ENCODE assay signal across 8 cellular contexts in the genomic region with DNA sequence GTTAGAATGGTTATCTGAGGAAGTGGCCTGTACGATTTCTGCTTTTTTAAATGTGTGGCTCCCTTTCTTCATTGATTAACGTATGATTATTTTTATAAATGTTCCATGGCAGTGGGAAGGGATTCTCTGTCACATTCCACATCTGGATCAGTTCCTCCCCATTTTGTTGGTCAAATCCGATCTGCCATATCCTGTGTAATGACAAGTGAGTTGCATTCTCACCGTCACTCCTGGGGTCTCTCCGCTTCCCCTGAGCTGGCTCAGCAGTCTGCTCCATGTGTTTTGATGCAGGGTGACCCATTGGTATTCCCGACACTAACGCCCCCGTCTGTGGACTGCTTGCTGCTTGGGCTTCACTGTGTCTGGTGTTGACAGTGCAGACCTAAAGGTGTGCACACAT. TPM values are rescaled to one million over a fixed set of nuclear protein-coding genes. Genes with fewer than 3 reads are reported as not detected.
DNase-seq lines count a peak whose midpoint lies in the region; ATAC-seq, FAIRE-seq and TF ChIP-seq lines count a peak whose summit lies in the region.

No MANE protein-coding gene starts in this region.

- H3K36me3 Mint-ChIP-seq in HFFc6 (ENCODE audit: low read depth), result peaks cover 78% of the 10 kb centered on the region

- no peak overlapping the region for H3K18ac ChIP-seq in mesendoderm (ENCODE audit: low read length)

- CTCF ChIA-PET in A549 (lab: Yijun Ruan, JAX), result interaction anchor here (1.1 to 5.4 kb wide), 3 partner anchors 26 to 67 kb away, joined by 3 to 36 read pairs (median 18); no protein-coding TSS in a partner anchor

- no peak overlapping the region for H2BK5ac ChIP-seq in mesendoderm (ENCODE audit: low read length)

- H3K4me3 ChIP-seq in A549 (no peak overlapping the region), mesendoderm (ENCODE audit: low read length) (no peak overlapping the region)

- peak overlapping the region; percentile 3 for H3K23ac ChIP-seq in mesendoderm (ENCODE audit: low read length)

- TF ChIP-seq CTCF in A549 (IDR thresholded peaks at IDR 0.05) (no peak), HFFc6 (IDR thresholded peaks at IDR 0.05) (no peak)

- no peak overlapping the region for H3K56ac ChIP-seq in mesendoderm (ENCODE audit: low read length)

- H3K27me3 Mint-ChIP-seq in HFFc6 (ENCODE audit: insufficient read depth), result peaks cover 99% of the 10 kb centered on the region

- H3K36me3 ChIP-seq in mesendoderm (ENCODE audit: control insufficient read depth, insufficient read depth, low read length), result no peaks in the 10 kb centered on the region

- no peak for ATAC-seq in A549
- ATAC-seq in HG02973 (IDR thresholded peaks at IDR 0.05; ENCODE audit: unreplicated experiment), result no peak
- no peak for ATAC-seq in GM19452 (IDR thresholded peaks at IDR 0.05; ENCODE audit: unreplicated experiment)
- ATAC-seq in GM18498 (IDR thresholded peaks at IDR 0.05; ENCODE audit: unreplicated experiment), result no peak

- TF ChIP-seq EP300 in A549 (IDR thresholded peaks at IDR 0.05), result no peak

- H3K4me2 ChIP-seq in A549 (0 out of 3 replicates have a peak overlapping the region, but pooled peaks have one; percentile 1), mesendoderm (ENCODE audit: low read length) (no peak overlapping the region)

- H3K27ac ChIP-seq in A549 (peak overlapping the region in 1 of 2 experiments; percentile 81; a peak in 3 of 6 replicates), mesendoderm (ENCODE audit: low read depth, low read length) (no peak overlapping the region)

- H3K4me3 Mint-ChIP-seq in HFFc6, result peak overlapping the region; percentile 82

- no peak overlapping the region for H4K8ac ChIP-seq in mesendoderm (ENCODE audit: low read depth, low read length)

- H3K4me1 Mint-ChIP-seq in HFFc6 (ENCODE audit: low read depth), result peaks cover 83% of the 10 kb centered on the region

- peak overlapping the region; percentile 84 for H3K27ac Mint-ChIP-seq in HFFc6

- DNase-seq in A549 (ENCODE audit: low read depth in 1 of 2, low spot score in 1 of 2) (peak in 1 of 2 experiments; percentile 37), HFFc6 (peak; percentile 36), astrocyte of the hippocampus (ENCODE audit: low read depth, low spot score) (peak; percentile 41), mesendoderm (no peak), nucleus accumbens (lab: John Stamatoyannopoulos, UW) (no peak)

- H4K5ac ChIP-seq in mesendoderm (ENCODE audit: low read length), result no peak overlapping the region

- H3K4me1 ChIP-seq in A549 (peaks cover 94% of the 10 kb centered on the region), mesendoderm (ENCODE audit: control insufficient read depth, low read depth, low read length) (no peaks in the 10 kb centered on the region)

- POLR2A ChIA-PET in A549 (lab: Yijun Ruan, JAX), result interaction anchor here (0.9 to 6.9 kb wide), 3 partner anchors 55 to 65 kb away, joined by 3 to 68 read pairs (median 58); a partner anchor contains a TSS

- peaks cover 85% of the 10 kb centered on the region for H3K9me3 Mint-ChIP-seq in HFFc6

- no peak overlapping the region for H3K4ac ChIP-seq in mesendoderm (ENCODE audit: low read depth, low read length)

- no peaks in the 10 kb centered on the region for H3K9me3 ChIP-seq in A549

- FAIRE-seq in A549 (lab: Jason Lieb, UNC), result no peak

- no peak for TF ChIP-seq POLR2A in A549 (IDR thresholded peaks at IDR 0.05; ENCODE audit: low read length)

- H3K27me3 ChIP-seq in mesendoderm (ENCODE audit: insufficient read depth, low read length, poor library complexity), result no peaks in the 10 kb centered on the region

- no peaks in the 10 kb centered on the region for H3K79me2 ChIP-seq in mesendoderm (ENCODE audit: control insufficient read depth, insufficient read depth, low read length)

- H3K79me1 ChIP-seq in mesendoderm (ENCODE audit: low read length), result no peaks in the 10 kb centered on the region

- H2BK15ac ChIP-seq in mesendoderm (replicated peaks; ENCODE audit: low read depth), result no peak overlapping the region

- TF ChIP-seq RAD21 in A549 (conservative IDR thresholded peaks at IDR 0.05 in 1 of 2, IDR thresholded peaks at IDR 0.05 in 1 of 2), result no peak

- 77% methylated on average over 8 of the region's 8 CpGs for WGBS in A549 (ENCODE audit: missing lambda C conversion rate)
- no CpG with 5 or more reads among the region's 8 CpGs for WGBS in mesendoderm (ENCODE audit: extremely low coverage, insufficient coverage, low lambda C conversion rate)

- no peak overlapping the region for H2BK120ac ChIP-seq in mesendoderm (ENCODE audit: low read depth, low read length)

- no peak overlapping the region for H2AK5ac ChIP-seq in mesendoderm (ENCODE audit: low read length)

- no peak overlapping the region for H3K9ac ChIP-seq in mesendoderm (ENCODE audit: low read length)

TF ChIP-seq in A549, 52 proteins besides CTCF, POLR2A, EP300 and RAD21:
- TF ChIP-seq JUN (IDR thresholded peaks at IDR 0.05), result 0 out of 5 replicates have a peak, but pooled peaks of 1 of the 2 experiments have one; percentile 6
- no peak for TF ChIP-seq ZSCAN20 (CRISPR knock-in tag; IDR thresholded peaks at IDR 0.05)

RNA-seq across cellular contexts. Expression of a gene that starts 20.4 kb away (rescaled TPM):
- polyA plus RNA-seq in A549 (2011; rRNA removed) (181 and 314 TPM in 2 replicates), A549 (2017; fragmentation: RNase III; extraction: RNeasy Plus Mini Kit Qiagen cat#74134 plus additional on column Dnase treatment) (1,009 to 1,407 TPM (median 1,223 TPM) in 3 replicates)
- 137 and 155 TPM in 2 replicates for polyA plus RNA-seq in A549 (2012; cell fraction: cytosol; rRNA removed)
- 406 and 691 TPM in 2 replicates for polyA plus RNA-seq in A549 (2012; cell fraction: nucleus; rRNA removed)
- polyA minus RNA-seq in A549 (2011; rRNA and poly(A)+ RNA removed), result 160 and 161 TPM in 2 replicates
- 100 to 1,000 TPM; 185 to 250 (median 213) TPM for total RNA-seq in HFFc6 (2021; fragmentation: NEBNext Ultra II Directional; extraction: Animal tissue kit (Norgen Biotek cat#: 25700))
- polyA plus RNA-seq in mesendoderm (2013, experiment 1 of 2), result 3.7 TPM
- 4.5 TPM for polyA plus RNA-seq in mesendoderm (2013, experiment 2 of 2)

RNA-seq across cellular contexts. Expression of a gene that starts 55.9 kb away (rescaled TPM):
- polyA plus RNA-seq in A549 (2011; rRNA removed) (1,041 and 1,340 TPM in 2 replicates), A549 (2017; fragmentation: RNase III; extraction: RNeasy Plus Mini Kit Qiagen cat#74134 plus additional on column Dnase treatment) (167 to 203 TPM (median 188 TPM) in 3 replicates)
- 24.8 and 29.0 TPM in 2 replicates for polyA plus RNA-seq in A549 (2012; cell fraction: cytosol; rRNA removed)
- polyA plus RNA-seq in A549 (2012; cell fraction: nucleus; rRNA removed), result 215 and 608 TPM in 2 replicates
- polyA minus RNA-seq in A549 (2011; rRNA and poly(A)+ RNA removed), result 10,326 and 11,734 TPM in 2 replicates
- total RNA-seq in HFFc6 (2021; fragmentation: NEBNext Ultra II Directional; extraction: Animal tissue kit (Norgen Biotek cat#: 25700)), result 1,000 to 10,000 TPM; 3,136 to 4,087 (median 3,570) TPM
- 112 TPM for polyA plus RNA-seq in mesendoderm (2013, experiment 1 of 2)
- 116 TPM for polyA plus RNA-seq in mesendoderm (2013, experiment 2 of 2)

RNA-seq across cellular contexts. Expression of a gene that starts 56.5 kb away (rescaled TPM):
- polyA plus RNA-seq in A549 (2011; rRNA removed), result 12.2 and 12.9 TPM in 2 replicates
- 30.5 and 36.6 TPM in 2 replicates for polyA plus RNA-seq in A549 (2012; cell fraction: cytosol; rRNA removed)
- polyA plus RNA-seq in A549 (2012; cell fraction: nucleus; rRNA removed), result 46.7 and 62.2 TPM in 2 replicates
- 16.5 to 20.0 TPM (median 17.4 TPM) in 3 replicates for polyA plus RNA-seq in A549 (2017; fragmentation: RNase III; extraction: RNeasy Plus Mini Kit Qiagen cat#74134 plus additional on column Dnase treatment)
- polyA minus RNA-seq in A549 (2011; rRNA and poly(A)+ RNA removed), result 12.1 and 14.5 TPM in 2 replicates
- total RNA-seq in HFFc6 (2021; fragmentation: NEBNext Ultra II Directional; extraction: Animal tissue kit (Norgen Biotek cat#: 25700)), result 10 to 100 TPM; 22.4 to 28.5 (median 27.1) TPM
- polyA plus RNA-seq in mesendoderm (2013, experiment 1 of 2), result 10.9 TPM
- 10.4 TPM for polyA plus RNA-seq in mesendoderm (2013, experiment 2 of 2)

Comparison
In these comparisons a context has a peak if more than half of its experiments do, and no peak if none do; other contexts are left out.
1. DNase-seq: peak in HFFc6 (single experiment) and astrocyte of the hippocampus (single experiment); none in mesendoderm (single experiment) and nucleus accumbens (0 of 56).